In genomic region chr6:125793863-125794262, GRCh38 we compare ENCODE assay signal across 1 cellular context.
TF ChIP-seq lines count a peak whose summit lies in the region.

No MANE protein-coding gene starts in this region.

TF ChIP-seq in IMR-90, 13 proteins besides CTCF, POLR2A, EP300 and RAD21 (continued from another document):
- TF ChIP-seq FOS (IDR thresholded peaks at IDR 0.05; ENCODE audit: low read depth, low read length): no peak
